8 cellular contexts compared by ENCODE assay signal in genomic region chr15:84653910-84654688, GRCh38. TPM values are rescaled to one million over a fixed set of nuclear protein-coding genes. Genes with fewer than 3 reads are reported as not detected.
DNase-seq lines count a peak whose midpoint lies in the region; ATAC-seq lines count a peak whose summit lies in the region.

TSS of gene WDR73 (minus strand) at chr15:84654283. CDS start at chr15:84654274, 9 bp downstream.

- peaks cover 37 to 43% (median 40%) of the 10 kb centered on the region in 3 donors for H3K4me1 Mint-ChIP-seq in naive B cell
- H3K4me1 Mint-ChIP-seq in stimulated activated memory B cell treated with anti-CD40 and anti-IgM and Interleukin-4, amounts not matched to agents 10 μg/mL and 1 μg/mL and 100 μg/mL, for 72 hours: peaks cover 57% of the 10 kb centered on the region

- H3K36me3 Mint-ChIP-seq in naive B cell: peaks cover 2 to 12% of the 10 kb centered on the region in 2 donors
- H3K36me3 Mint-ChIP-seq in stimulated activated memory B cell treated with anti-CD40 and anti-IgM and Interleukin-4, amounts not matched to agents 10 μg/mL and 1 μg/mL and 100 μg/mL, for 72 hours: peaks cover 18% of the 10 kb centered on the region

- H3K9me3 ChIP-seq in KOPT-K1 (ENCODE audit: insufficient read depth, low read length, poor library complexity, severe bottlenecking): no peaks in the 10 kb centered on the region

- DNase-seq in DMS53 treated with DMSO at 0.1 percent for 48 hours (lab: John Stamatoyannopoulos, UW; ENCODE audit: unreplicated experiment) (peak; percentile 60), RPMI7951 (ENCODE audit: low read depth) (peak; percentile 93), fibroblast of gingiva (ENCODE audit: low read depth) (peak; percentile 92), naive B cell (peak; percentile 96)
- peak; percentile 96 to 97 for DNase-seq in activated T-helper 1 cell treated with anti-CD3 and anti-CD28 coated beads, Interleukin-2, amount 50 U/mL, for 16 hours (ENCODE audit: low read depth in 1 of 2, low spot score in 1 of 2)

- H3K27ac ChIP-seq in KOPT-K1 (ENCODE audit: low read depth, low read length, poor library complexity, severe bottlenecking): peak within 1 kb of the TSS; percentile 73

- H3K9me3 Mint-ChIP-seq in naive B cell: no peaks in the 10 kb centered on the region
- H3K9me3 Mint-ChIP-seq in stimulated activated memory B cell treated with anti-CD40 and anti-IgM and Interleukin-4, amounts not matched to agents 10 μg/mL and 1 μg/mL and 100 μg/mL, for 72 hours: no peaks in the 10 kb centered on the region

- H3K27me3 Mint-ChIP-seq in naive B cell: no peaks in the 10 kb centered on the region
- H3K27me3 Mint-ChIP-seq in stimulated activated memory B cell treated with anti-CD40 and anti-IgM and Interleukin-4, amounts not matched to agents 10 μg/mL and 1 μg/mL and 100 μg/mL, for 72 hours: no peaks in the 10 kb centered on the region

- ATAC-seq in GM21737 (IDR thresholded peaks at IDR 0.05; ENCODE audit: unreplicated experiment) (peak; percentile 83), naive B cell (ENCODE audit: low read depth in 2 of 2) (peak; percentile 73 to 75)
- peak; percentile 90 for ATAC-seq in stimulated activated memory B cell treated with anti-CD40 and anti-IgM and Interleukin-4, amounts not matched to agents 10 μg/mL and 1 μg/mL and 100 μg/mL, for 72 hours

- H3K36me3 ChIP-seq in KOPT-K1 (ENCODE audit: insufficient read depth, low read length): peaks cover 33% of the 10 kb centered on the region

- H3K4me3 Mint-ChIP-seq in naive B cell: peak within 1 kb of the TSS; percentile 88 to 99 (median 98)
- H3K4me3 Mint-ChIP-seq in stimulated activated memory B cell treated with anti-CD40 and anti-IgM and Interleukin-4, amounts not matched to agents 10 μg/mL and 1 μg/mL and 100 μg/mL, for 72 hours: peak within 1 kb of the TSS; percentile 96

- H3K27ac Mint-ChIP-seq in naive B cell: peak within 1 kb of the TSS; percentile 93 to 99 (median 96)
- H3K27ac Mint-ChIP-seq in stimulated activated memory B cell treated with anti-CD40 and anti-IgM and Interleukin-4, amounts not matched to agents 10 μg/mL and 1 μg/mL and 100 μg/mL, for 72 hours: peak within 1 kb of the TSS; percentile 92

RNA-seq across cellular contexts. Expression of gene WDR73, which starts in this region (rescaled TPM):
- total RNA-seq in RPMI7951 (2014; rRNA removed; shearing (Covaris generic)): 29.7 and 32.7 TPM in 2 replicates
- 10 to 100 TPM; 15.0 to 22.2 (median 18.0) TPM for polyA plus RNA-seq in naive B cell (ENCODE audit: low read depth in 6 of 6)

Comparison
In these comparisons a context has a peak if more than half of its experiments do, and no peak if none do; other contexts are left out.
1. Peak in every context shown above with its lines: DNase-seq, ATAC-seq and H3K27ac ChIP-seq.